In genomic region chr4:136863756-136864155, GRCh38 we compare ENCODE assay signal across 12 cellular contexts.
A peak's percentile ranks its signal among the peaks of the same experiment; 100 is the strongest.
DNase-seq lines count a peak whose midpoint lies in the region; ATAC-seq and TF ChIP-seq lines count a peak whose summit lies in the region.
"Had no signal": no experiment of that assay in that cellular context is flagged by ENCODE, and none has a peak within 500 bp of the region (broad histone marks: within the 10 kb centered on the region; RNA-seq: fewer than 3 reads in every experiment).

No MANE protein-coding gene starts in this region.

- H3K79me2 ChIP-seq in SK-N-SH (ENCODE audit: insufficient read depth) = no peaks in the 10 kb centered on the region
- no peaks in the 10 kb centered on the region for H3K79me2 ChIP-seq in trophoblast cell (ENCODE audit: control insufficient read depth, insufficient read depth, low read length, poor library complexity)

- no peak overlapping the region for H3K9ac ChIP-seq in SK-N-SH
- H3K9ac ChIP-seq in trophoblast cell (ENCODE audit: low read length) = no peak overlapping the region

- no peak for TF ChIP-seq RAD21 in SK-N-SH (IDR thresholded peaks at IDR 0.05; ENCODE audit: low read length)

- no peak overlapping the region for H4K12ac ChIP-seq in trophoblast cell (ENCODE audit: low read depth, low read length)

- H2BK120ac ChIP-seq in trophoblast cell (ENCODE audit: insufficient read depth, low read length, poor library complexity) = no peak overlapping the region

- CTCF ChIA-PET in SK-N-SH (lab: Yijun Ruan, JAX) = interaction anchor here (0.7 to 2.2 kb wide), 16 partner anchors 9 to 1492 kb away, joined by 3 to 20 read pairs (median 4); no protein-coding TSS in a partner anchor

- no peak overlapping the region for H3K14ac ChIP-seq in trophoblast cell (ENCODE audit: low read length)

- H2AFZ ChIP-seq in SK-N-SH (ENCODE audit: low read depth) (peak overlapping the region; percentile 74), trophoblast cell (ENCODE audit: insufficient read depth, low read length, poor library complexity) (no peak overlapping the region)

- H2BK5ac ChIP-seq in trophoblast cell (ENCODE audit: low read depth, low read length, poor library complexity) = no peak overlapping the region

- no peak overlapping the region for H4K91ac ChIP-seq in trophoblast cell (ENCODE audit: low read depth, low read length)

- no peaks in the 10 kb centered on the region for H3F3A ChIP-seq in SK-N-SH (replicated peaks; ENCODE audit: insufficient read depth)

- H3K4me2 ChIP-seq in SK-N-SH (no peak overlapping the region), trophoblast cell (ENCODE audit: low read length) (no peak overlapping the region)

- no peak for TF ChIP-seq EP300 in SK-N-SH (IDR thresholded peaks at IDR 0.05; ENCODE audit: borderline replicate concordance in 1 of 2, low read depth in 1 of 2, low read length in 1 of 2)

- no peak overlapping the region for H2AK5ac ChIP-seq in trophoblast cell (ENCODE audit: low read length)

- H3K36me3 ChIP-seq in SK-N-SH (replicated peaks in 1 of 2; ENCODE audit: control insufficient read depth in 1 of 2, insufficient read depth in 2 of 2, low read length in 1 of 2) (no peaks in the 10 kb centered on the region), trophoblast cell (ENCODE audit: control insufficient read depth in 1 of 2, insufficient read depth in 2 of 2, low read length in 2 of 2) (no peaks in the 10 kb centered on the region)
- H3K36me3 ChIP-seq: gastrocnemius medialis, tibial nerve had no signal

- no peak overlapping the region for H3K4me3 ChIP-seq in SK-N-SH (ENCODE audit: low read depth in 2 of 2, low read length in 1 of 2)
- H3K4me3 ChIP-seq in fibroblast of mammary gland (ENCODE audit: control insufficient read depth, low read depth, low read length) = no peak overlapping the region
- H3K4me3 ChIP-seq in trophoblast cell (ENCODE audit: low read depth, low read length) = no peak overlapping the region
- H3K4me3 ChIP-seq: gastrocnemius medialis, lung, tibial nerve had no signal

- H2BK12ac ChIP-seq in trophoblast cell (ENCODE audit: low read length) = no peak overlapping the region

- H4K8ac ChIP-seq in trophoblast cell (ENCODE audit: low read depth, low read length) = no peak overlapping the region

- no peak overlapping the region for H3K18ac ChIP-seq in trophoblast cell (ENCODE audit: low read length)

- 4% methylated on average over 1 of the region's 1 CpG for WGBS in SK-N-SH (ENCODE audit: low lambda C conversion rate)
- no CpG with 5 or more reads among the region's 1 CpG for WGBS in trophoblast cell (ENCODE audit: extremely low coverage, insufficient coverage, insufficient read length)

- no peaks in the 10 kb centered on the region for H3K9me2 ChIP-seq in SK-N-SH

- H3K9me3 ChIP-seq in SK-N-SH = no peaks in the 10 kb centered on the region
- H3K9me3 ChIP-seq in trophoblast cell (ENCODE audit: insufficient read depth, low read depth, low read length) = no peaks in the 10 kb centered on the region
- H3K9me3 ChIP-seq: gastrocnemius medialis, tibial nerve had no signal

- DNase-seq in HT1080 (ENCODE audit: low read depth) (peak; percentile 13), SK-N-SH (no peak), fibroblast of mammary gland (ENCODE audit: low read depth) (peak; percentile 3), pons (ENCODE audit: low spot score) (peak; percentile 13), trophoblast cell (no peak)
- DNase-seq: activated T-cell treated with anti-CD3 and anti-CD28 coated beads, Interleukin-2, amount 50 U/mL, for 24 hours; cerebellar nuclear complex; gastrocnemius medialis had no signal

- POLR2A ChIA-PET in SK-N-SH (lab: Yijun Ruan, JAX) = no interaction called here

- H3K27me3 ChIP-seq in SK-N-SH (ENCODE audit: insufficient read depth) = no peaks in the 10 kb centered on the region
- H3K27me3 ChIP-seq in trophoblast cell (ENCODE audit: insufficient read depth, low read length) = no peaks in the 10 kb centered on the region
- H3K27me3 ChIP-seq: gastrocnemius medialis, tibial nerve had no signal

- H3K4ac ChIP-seq in trophoblast cell (ENCODE audit: low read depth, low read length) = no peak overlapping the region

- H3K27ac ChIP-seq in SK-N-SH (ENCODE audit: low read depth in 2 of 2, low read length in 1 of 2) (no peak overlapping the region), trophoblast cell (ENCODE audit: low read depth, low read length) (no peak overlapping the region)
- H3K27ac ChIP-seq: gastrocnemius medialis, tibial nerve had no signal

- H3K23ac ChIP-seq in trophoblast cell (ENCODE audit: low read length) = no peak overlapping the region

- H4K20me1 ChIP-seq in SK-N-SH (ENCODE audit: insufficient read depth) = no peaks in the 10 kb centered on the region

- H3K79me1 ChIP-seq in trophoblast cell (ENCODE audit: low read length) = no peaks in the 10 kb centered on the region

- ATAC-seq in HG03159 (IDR thresholded peaks at IDR 0.05; ENCODE audit: unreplicated experiment) = no peak
- no peak for ATAC-seq in HG02973 (IDR thresholded peaks at IDR 0.05; ENCODE audit: unreplicated experiment)

- H3K4me1 ChIP-seq in SK-N-SH (ENCODE audit: control insufficient read depth in 1 of 2, insufficient read depth in 2 of 2, low read depth in 1 of 2, low read length in 1 of 2) (peaks cover 0 to 3% of the 10 kb centered on the region in 2 experiments; a peak in 2 of 4 replicates), trophoblast cell (ENCODE audit: control insufficient read depth in 1 of 2, insufficient read depth in 2 of 2, low read length in 2 of 2) (no peaks in the 10 kb centered on the region)

- TF ChIP-seq CTCF in SK-N-SH (IDR thresholded peaks at IDR 0.05) = no peak
- no peak for TF ChIP-seq CTCF in fibroblast of mammary gland (conservative IDR thresholded peaks at IDR 0.05; ENCODE audit: control insufficient read depth, insufficient read depth, low read depth, low read length)

TF ChIP-seq in SK-N-SH, 30 proteins besides CTCF, POLR2A, EP300 and RAD21:
- TF ChIP-seq YY1 (IDR thresholded peaks at IDR 0.05; ENCODE audit: low read depth) (no peak), IRF3 (IDR thresholded peaks at IDR 0.05; ENCODE audit: low read depth, low read length) (no peak), TAF1 (IDR thresholded peaks at IDR 0.05; ENCODE audit: borderline replicate concordance, low read depth, low read length) (no peak), MXI1 (IDR thresholded peaks at IDR 0.05; ENCODE audit: low read depth, low read length) (no peak)

Comparison
In these comparisons a context has a peak if more than half of its experiments do, and no peak if none do; other contexts are left out.
1. DNase-seq: peak in HT1080 (single experiment), fibroblast of mammary gland (single experiment) and pons (single experiment); none in SK-N-SH (single experiment) and trophoblast cell (0 of 2).